In the genomic region with DNA sequence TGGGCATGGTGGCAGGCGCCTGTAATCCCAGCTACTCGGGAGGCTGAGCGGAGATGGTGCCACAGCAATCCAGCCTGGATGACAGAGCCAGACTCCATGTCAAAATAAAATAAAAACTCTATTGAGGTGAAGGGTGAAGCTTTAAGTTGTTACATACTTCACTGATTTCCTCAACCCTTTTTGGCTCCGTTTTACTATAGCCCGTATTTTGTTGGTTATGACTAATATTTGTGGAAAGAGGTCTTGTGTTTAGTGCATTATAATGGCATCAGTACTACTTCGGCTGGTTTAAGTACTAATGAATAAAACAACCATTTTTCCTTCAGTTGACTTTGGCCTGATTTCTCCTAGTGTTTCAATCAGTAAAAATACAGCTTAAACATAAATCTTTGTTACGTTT, we compare ENCODE assay signal across 16 cellular contexts. TPM values are rescaled to one million over a fixed set of nuclear protein-coding genes. Genes with fewer than 3 reads are reported as not detected.
DNase-seq lines count a peak whose midpoint lies in the region; ATAC-seq and TF ChIP-seq lines count a peak whose summit lies in the region.
"Had no signal": no experiment of that assay in that cellular context is flagged by ENCODE, and none has a peak within 500 bp of the region (broad histone marks: within the 10 kb centered on the region; RNA-seq: fewer than 3 reads in every experiment).

No MANE protein-coding gene starts in this region.

- H3K27me3 ChIP-seq in PC-3 (ENCODE audit: low read length) (no peaks in the 10 kb centered on the region), fibroblast of lung (ENCODE audit: control insufficient read depth, insufficient read depth, low read length) (no peaks in the 10 kb centered on the region), osteoblast (ENCODE audit: insufficient read depth, low read length) (no peaks in the 10 kb centered on the region)

- H3K36me3 ChIP-seq in PC-3 (ENCODE audit: low read depth, low read length) (no peaks in the 10 kb centered on the region), fibroblast of lung (ENCODE audit: control insufficient read depth, insufficient read depth, low read length) (no peaks in the 10 kb centered on the region), osteoblast (ENCODE audit: insufficient read depth, low read length) (no peaks in the 10 kb centered on the region)

- no peaks in the 10 kb centered on the region for H4K20me1 ChIP-seq in PC-3 (ENCODE audit: low read length)
- no peaks in the 10 kb centered on the region for H4K20me1 ChIP-seq in fibroblast of lung (ENCODE audit: control insufficient read depth, extremely low read depth, insufficient read depth, low read length)
- H4K20me1 ChIP-seq in osteoblast (ENCODE audit: insufficient read depth, low read length), result no peaks in the 10 kb centered on the region

- H2AFZ ChIP-seq in PC-3 (ENCODE audit: low read length) (no peak overlapping the region), fibroblast of lung (ENCODE audit: low read length) (no peak overlapping the region), osteoblast (ENCODE audit: low read length) (no peak overlapping the region)
- H2AFZ ChIP-seq: GM23338 had no signal

- intact Hi-C loops in PC-3 (cut with micrococcal nuclease), result no loop called here

- H3K9me3 ChIP-seq in PC-3 (ENCODE audit: low read length) (no peaks in the 10 kb centered on the region), fibroblast of lung (ENCODE audit: control insufficient read depth, insufficient read depth, low read depth, low read length) (no peaks in the 10 kb centered on the region), osteoblast (ENCODE audit: low read depth, low read length) (no peaks in the 10 kb centered on the region)

- H3K4me3 ChIP-seq in PC-3 (ENCODE audit: low read length) (no peak overlapping the region), fibroblast of lung (replicated peaks in 1 of 4; ENCODE audit: control extremely low read depth in 1 of 4, insufficient read depth in 1 of 4, low read depth in 3 of 4, low read length in 4 of 4) (no peak overlapping the region), osteoblast (ENCODE audit: insufficient read depth, low read length) (no peak overlapping the region)
- H3K4me3 ChIP-seq: GM12878, GM23338 had no signal

- H3K27ac ChIP-seq in PC-3 (ENCODE audit: low read length), result no peak overlapping the region
- no peak overlapping the region for H3K27ac ChIP-seq in fibroblast of lung (ENCODE audit: insufficient read depth, low read length)
- no peak overlapping the region for H3K27ac ChIP-seq in osteoblast (ENCODE audit: low read depth, low read length)

- no peaks in the 10 kb centered on the region for H3K9me2 ChIP-seq in PC-3 (replicated peaks; ENCODE audit: low read length)

- H3F3A ChIP-seq in PC-3 (ENCODE audit: low read length, unreplicated experiment), result no peaks in the 10 kb centered on the region

- H3K4me1 ChIP-seq in PC-3 (ENCODE audit: insufficient read depth, low read length), result peaks cover 4% of the 10 kb centered on the region; the same call in 1 of the 2 replicates
- H3K4me1 ChIP-seq in fibroblast of lung (ENCODE audit: control insufficient read depth, extremely low read depth, insufficient read depth, low read length), result no peaks in the 10 kb centered on the region
- H3K4me1 ChIP-seq in osteoblast (ENCODE audit: insufficient read depth, low read length), result peaks cover 5% of the 10 kb centered on the region

- H3K79me2 ChIP-seq in PC-3 (ENCODE audit: low read length) (no peaks in the 10 kb centered on the region), fibroblast of lung (ENCODE audit: control insufficient read depth, insufficient read depth, low read length) (no peaks in the 10 kb centered on the region), osteoblast (ENCODE audit: insufficient read depth, low read length) (no peaks in the 10 kb centered on the region)

- no peak overlapping the region for H3K4me2 ChIP-seq in PC-3 (ENCODE audit: low read length)
- no peak overlapping the region for H3K4me2 ChIP-seq in fibroblast of lung (ENCODE audit: extremely low read depth, insufficient read depth, low read length)
- H3K4me2 ChIP-seq in osteoblast (ENCODE audit: insufficient read depth, low read length), result no peak overlapping the region
- H3K4me2 ChIP-seq: GM23338 had no signal

- H3K9ac ChIP-seq in PC-3 (ENCODE audit: low read length), result no peak overlapping the region
- no peak overlapping the region for H3K9ac ChIP-seq in fibroblast of lung (ENCODE audit: insufficient read depth, low read length)

- POLR2A ChIA-PET in PC-3 (lab: Charles Lee; ENCODE audit: unreplicated experiment), result interaction anchor here (0.7 kb wide), 1 partner anchor 31 kb away, joined by 4 read pairs; no protein-coding TSS in a partner anchor

- TF ChIP-seq CTCF in PC-3 (conservative IDR thresholded peaks at IDR 0.05; ENCODE audit: low read depth, low read length), result no peak
- no peak for TF ChIP-seq CTCF in fibroblast of lung (conservative IDR thresholded peaks at IDR 0.05 in 1 of 2, IDR thresholded peaks at IDR 0.05 in 1 of 2; ENCODE audit: low read depth in 1 of 2, low read length in 2 of 2)
- TF ChIP-seq CTCF in osteoblast (IDR thresholded peaks at IDR 0.05; ENCODE audit: extremely low read depth, low read depth, low read length), result no peak

- DNase-seq in AG20443 (ENCODE audit: low spot score) (peak; percentile 37), PC-3 (peak; percentile 55), fibroblast of lung (ENCODE audit: low read depth in 2 of 2) (peak; percentile 70 to 87), osteoblast (ENCODE audit: insufficient read length, low spot score, missing footprints) (peak; percentile 84), SW480 (ENCODE audit: low spot score) (no peak), NCI-H2081 treated with DMSO at 0.1 percent for 48 hours (lab: John Stamatoyannopoulos, UW) (no peak)
- DNase-seq: CD8-positive, alpha-beta memory T cell; NCI-H146; NCI-H2227 treated with DMSO at 0.1 percent for 48 hours; NCI-H526; RPMI8226 had no signal

- CTCF ChIA-PET in PC-3 (lab: Charles Lee), result no interaction called here

- ATAC-seq in PC-3, result peak; percentile 51; the same call in 1 of the 2 replicates
- no peak for ATAC-seq in GM21360 (IDR thresholded peaks at IDR 0.05; ENCODE audit: unreplicated experiment)
- ATAC-seq: GM12878, GM23338 had no signal

- no TSS peak for BruUV-seq in PC-3 (replicated peaks; lab: Mats Ljungman, UMichigan)

RNA-seq across cellular contexts. Expression of a gene that starts 27.0 kb away (rescaled TPM):
- not detected in 2 replicates for total RNA-seq in PC-3 (2014; rRNA removed)
- total RNA-seq in fibroblast of lung, result under 0.01 and 0.17 TPM in 2 replicates
- 0.07 TPM in 2 replicates for polyA plus RNA-seq in fibroblast of lung
- 0.05 and 0.09 TPM in 2 replicates for polyA plus RNA-seq in fibroblast of lung (2012)
- not detected in 2 replicates for polyA minus RNA-seq in fibroblast of lung (ENCODE audit: low replicate concordance)
- under 0.01 TPM in 1 of 2 replicates, not detected in the other for total RNA-seq in osteoblast
- total RNA-seq: Daoy had no signal
- polyA plus RNA-seq: BJ; CD8-positive, alpha-beta memory T cell had no signal

RNA-seq across cellular contexts. Expression of a gene that starts 36.2 kb away (rescaled TPM):
- total RNA-seq in PC-3 (2014; rRNA removed), result not detected in 2 replicates
- total RNA-seq in fibroblast of lung, result 95.0 and 127 TPM in 2 replicates
- polyA plus RNA-seq in fibroblast of lung, result 83.0 and 124 TPM in 2 replicates
- polyA plus RNA-seq in fibroblast of lung (2012), result 65.6 and 124 TPM in 2 replicates
- polyA minus RNA-seq in fibroblast of lung (ENCODE audit: low replicate concordance), result 109 and 154 TPM in 2 replicates
- total RNA-seq in osteoblast, result 117 and 143 TPM in 2 replicates

Comparison
In these comparisons a context has a peak if more than half of its experiments do, and no peak if none do; other contexts are left out.
1. DNase-seq: peak in AG20443 (single experiment), PC-3 (single experiment), fibroblast of lung (2 of 2) and osteoblast (single experiment); none in SW480 (single experiment) and NCI-H2081 treated with DMSO at 0.1 percent for 48 hours (single experiment).
2. RNA of a gene that starts 36.2 kb away (total RNA-seq): 117 to 143 TPM in osteoblast and 95.0 to 127 TPM in fibroblast of lung; not detected in PC-3; every median in the first group is over 10 times any median in the second.